Comparison of ENCODE assay signal across 1 cellular context in genomic region chr6:3753228-3753795, GRCh38.
TF ChIP-seq lines count a peak whose summit lies in the region.

No MANE protein-coding gene starts in this region.

TF ChIP-seq in WTC11, 78 proteins besides CTCF, POLR2A, EP300 and RAD21 (continued from another document):
- TF ChIP-seq STAT6 (CRISPR knock-in tag; conservative IDR thresholded peaks at IDR 0.05; ENCODE audit: low read depth) (no peak), ATF2 (CRISPR knock-in tag; IDR thresholded peaks at IDR 0.05; ENCODE audit: borderline replicate concordance, low read depth) (no peak), CREM (CRISPR knock-in tag; IDR thresholded peaks at IDR 0.05) (no peak)
